Comparison of ENCODE assay signal across 1 cellular context in the genomic region with DNA sequence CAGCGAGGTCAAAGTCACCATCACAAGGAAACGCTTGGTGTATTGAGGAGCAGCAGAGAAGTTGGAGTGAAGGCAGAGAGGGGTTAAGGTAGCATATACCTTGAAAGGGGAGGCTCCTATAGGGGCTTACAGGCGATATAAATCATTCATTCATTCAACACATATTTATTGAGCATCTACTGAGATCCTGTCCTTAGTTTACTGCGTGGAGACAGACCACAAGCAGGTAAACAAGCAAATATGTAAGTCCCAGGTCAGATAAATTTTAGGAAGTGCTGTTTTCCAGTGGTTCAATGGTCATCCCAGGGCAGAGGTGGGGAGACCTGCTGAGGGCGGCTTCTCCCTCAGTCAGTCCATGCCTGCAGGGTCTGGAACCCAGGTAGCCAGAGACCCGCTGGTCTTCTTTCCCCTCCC.
TF ChIP-seq lines count a peak whose summit lies in the region.

No MANE protein-coding gene starts in this region.

TF ChIP-seq in endothelial cell of umbilical vein, 7 proteins besides CTCF, POLR2A, EP300 and RAD21:
- TF ChIP-seq POLR2AphosphoS5 (IDR thresholded peaks at IDR 0.05; ENCODE audit: insufficient read depth, low read depth, low read length): no peak
- TF ChIP-seq JUN (IDR thresholded peaks at IDR 0.05; ENCODE audit: borderline replicate concordance, insufficient read depth, insufficient read length, low read depth): no peak
- no peak for TF ChIP-seq FOS (IDR thresholded peaks at IDR 0.05; ENCODE audit: borderline replicate concordance, insufficient read depth, low read length)
- TF ChIP-seq GATA2 (IDR thresholded peaks at IDR 0.05; ENCODE audit: insufficient read depth, insufficient read length, low read depth, low read length): no peak
- no peak for TF ChIP-seq MYC (IDR thresholded peaks at IDR 0.05; ENCODE audit: low read depth, low read length)
- TF ChIP-seq EZH2 (IDR thresholded peaks at IDR 0.05; ENCODE audit: borderline replicate concordance, low read depth, low read length, severe bottlenecking): no peak
- TF ChIP-seq MAX (IDR thresholded peaks at IDR 0.05; ENCODE audit: insufficient read depth, insufficient read length): no peak
